17 cellular contexts compared by ENCODE assay signal in genomic region chr20:58113706-58114105, GRCh38.
DNase-seq lines count a peak whose midpoint lies in the region; TF ChIP-seq lines count a peak whose summit lies in the region.
"Had no signal": no experiment of that assay in that cellular context is flagged by ENCODE, and none has a peak within 500 bp of the region (broad histone marks: within the 10 kb centered on the region; RNA-seq: fewer than 3 reads in every experiment).

No MANE protein-coding gene starts in this region.

- peaks cover 33 to 54% (median 51%) of the 10 kb centered on the region in 10 experiments for H3K4me1 ChIP-seq in BLaER1 treated with 17β-estradiol and CSF1 and Interleukin-3, amounts not matched to agents 10 nM and 100 nM
- peaks cover 5 to 27% (median 7%) of the 10 kb centered on the region in 4 donors for H3K4me1 ChIP-seq in tibial artery

- peak overlapping the region in 8 of 11 experiments; percentile 7 to 82 (median 75); a peak in 14 of 22 replicates for H3K9ac ChIP-seq in BLaER1 treated with 17β-estradiol and CSF1 and Interleukin-3, amounts not matched to agents 10 nM and 100 nM

- peak overlapping the region in 7 of 10 experiments; percentile 6 to 50 (median 22); a peak in 8 of 20 replicates for H3K4me3 ChIP-seq in BLaER1 treated with 17β-estradiol and CSF1 and Interleukin-3, amounts not matched to agents 10 nM and 100 nM
- no peak overlapping the region for H3K4me3 ChIP-seq in tibial artery

- TF ChIP-seq CTCF in VCaP (conservative IDR thresholded peaks at IDR 0.05) (no peak), tibial artery (IDR thresholded peaks at IDR 0.05) (no peak)

- H3K27ac ChIP-seq in BLaER1 treated with 17β-estradiol and CSF1 and Interleukin-3, amounts not matched to agents 10 nM and 100 nM: peak overlapping the region in 7 of 11 experiments; percentile 81 to 92 (median 90); a peak in 14 of 22 replicates
- peak overlapping the region; percentile 30 for H3K27ac ChIP-seq in VCaP
- no peak overlapping the region for H3K27ac ChIP-seq in tibial artery

- peaks cover 36 to 53% (median 45%) of the 10 kb centered on the region in 11 experiments for H3K9me3 ChIP-seq in BLaER1 treated with 17β-estradiol and CSF1 and Interleukin-3, amounts not matched to agents 10 nM and 100 nM (replicated peaks in 1 of 11)
- H3K9me3 ChIP-seq in tibial artery: no peaks in the 10 kb centered on the region

- no peaks in the 10 kb centered on the region for H3K27me3 ChIP-seq in BLaER1 treated with 17β-estradiol and CSF1 and Interleukin-3, amounts not matched to agents 10 nM and 100 nM
- H3K27me3 ChIP-seq in tibial artery: no peaks in the 10 kb centered on the region

- no peaks in the 10 kb centered on the region for H4K20me1 ChIP-seq in BLaER1 treated with 17β-estradiol and CSF1 and Interleukin-3, amounts not matched to agents 10 nM and 100 nM

- peak overlapping the region; percentile 75 to 93 (median 84) for H3K4me2 ChIP-seq in BLaER1 treated with 17β-estradiol and CSF1 and Interleukin-3, amounts not matched to agents 10 nM and 100 nM

- DNase-seq in LHCN-M2 (ENCODE audit: low read depth): peak; percentile 34
- peak; percentile 79 for DNase-seq in myocyte (ENCODE audit: low read depth)
- no peak for DNase-seq in stimulated activated naive CD4-positive, alpha-beta T cell (lab: John Stamatoyannopoulos, UW)
- no peak for DNase-seq in tibial artery
- no peak for DNase-seq in stimulated activated naive CD4-positive, alpha-beta T cell treated with Interleukin-2 at 50 U/mL for 16 hours (lab: John Stamatoyannopoulos, UW)
- no peak for DNase-seq in HuH-7 (ENCODE audit: low spot score)
- DNase-seq: AML-193; CD4-positive, alpha-beta memory T cell; H7; Karpas-422; NCI-H1417; NCI-H2081 treated with DMSO at 0.1 percent for 48 hours; NCI-H226; NCI-H526 treated with DMSO at 0.1 percent for 48 hours; Right ventricle myocardium superior had no signal

- intact Hi-C loops in tibial artery (cut with DNase I; ENCODE audit: low total_unique reads): no loop called here

- peaks cover 0 to 17% (median 0%) of the 10 kb centered on the region in 11 experiments; a peak in 6 of 22 replicates for H3K36me3 ChIP-seq in BLaER1 treated with 17β-estradiol and CSF1 and Interleukin-3, amounts not matched to agents 10 nM and 100 nM
- no peaks in the 10 kb centered on the region for H3K36me3 ChIP-seq in tibial artery

Comparison
In these comparisons a context has a peak if more than half of its experiments do, and no peak if none do; other contexts are left out.
1. H3K27ac ChIP-seq: peak in BLaER1 treated with 17β-estradiol and CSF1 and Interleukin-3, amounts not matched to agents 10 nM and 100 nM (7 of 11) and VCaP (single experiment); none in tibial artery (0 of 2).
2. H3K4me3 ChIP-seq: peak in BLaER1 treated with 17β-estradiol and CSF1 and Interleukin-3, amounts not matched to agents 10 nM and 100 nM (7 of 10); none in tibial artery (0 of 2).
3. DNase-seq: peak in LHCN-M2 (single experiment) and myocyte (single experiment); none in stimulated activated naive CD4-positive, alpha-beta T cell (0 of 6), tibial artery (0 of 2), stimulated activated naive CD4-positive, alpha-beta T cell treated with Interleukin-2 at 50 U/mL for 16 hours (single experiment) and HuH-7 (single experiment).